ENCODE assay signal across 1 cellular context in the genomic region with DNA sequence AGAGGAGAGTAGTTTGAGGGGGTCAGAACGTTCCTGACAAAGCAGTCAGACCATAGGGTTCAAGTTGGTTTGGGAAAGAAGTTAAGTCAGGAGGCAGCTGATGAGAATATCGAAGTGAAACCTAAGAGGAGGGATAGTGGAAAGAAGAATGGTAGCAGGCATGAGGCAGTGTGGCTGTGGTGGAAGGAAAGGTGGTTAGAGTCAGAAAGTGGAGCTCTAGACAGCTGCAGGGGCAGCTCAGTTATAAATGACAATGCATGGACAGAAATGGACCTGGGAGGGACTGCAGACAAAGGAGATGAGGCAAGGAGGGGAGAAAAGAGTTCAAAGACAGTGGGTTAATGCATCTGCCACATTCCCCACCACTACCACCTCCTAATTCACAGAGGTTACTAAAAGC.
TF ChIP-seq lines count a peak whose summit lies in the region.

No MANE protein-coding gene starts in this region.

TF ChIP-seq in IMR-90, 13 proteins besides CTCF, POLR2A, EP300 and RAD21 (continued from another document):
- TF ChIP-seq NFE2L2 (IDR thresholded peaks at IDR 0.05; ENCODE audit: low read depth, low read length): no peak
- TF ChIP-seq, protein P1, sequence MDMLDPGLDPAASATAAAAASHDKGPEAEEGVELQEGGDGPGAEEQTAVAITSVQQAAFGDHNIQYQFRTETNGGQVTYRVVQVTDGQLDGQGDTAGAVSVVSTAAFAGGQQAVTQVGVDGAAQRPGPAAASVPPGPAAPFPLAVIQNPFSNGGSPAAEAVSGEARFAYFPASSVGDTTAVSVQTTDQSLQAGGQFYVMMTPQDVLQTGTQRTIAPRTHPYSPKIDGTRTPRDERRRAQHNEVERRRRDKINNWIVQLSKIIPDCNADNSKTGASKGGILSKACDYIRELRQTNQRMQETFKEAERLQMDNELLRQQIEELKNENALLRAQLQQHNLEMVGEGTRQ (IDR thresholded peaks at IDR 0.05; ENCODE audit: low read depth, low read length): no peak
